ENCODE assay signal across 8 cellular contexts in the genomic region with DNA sequence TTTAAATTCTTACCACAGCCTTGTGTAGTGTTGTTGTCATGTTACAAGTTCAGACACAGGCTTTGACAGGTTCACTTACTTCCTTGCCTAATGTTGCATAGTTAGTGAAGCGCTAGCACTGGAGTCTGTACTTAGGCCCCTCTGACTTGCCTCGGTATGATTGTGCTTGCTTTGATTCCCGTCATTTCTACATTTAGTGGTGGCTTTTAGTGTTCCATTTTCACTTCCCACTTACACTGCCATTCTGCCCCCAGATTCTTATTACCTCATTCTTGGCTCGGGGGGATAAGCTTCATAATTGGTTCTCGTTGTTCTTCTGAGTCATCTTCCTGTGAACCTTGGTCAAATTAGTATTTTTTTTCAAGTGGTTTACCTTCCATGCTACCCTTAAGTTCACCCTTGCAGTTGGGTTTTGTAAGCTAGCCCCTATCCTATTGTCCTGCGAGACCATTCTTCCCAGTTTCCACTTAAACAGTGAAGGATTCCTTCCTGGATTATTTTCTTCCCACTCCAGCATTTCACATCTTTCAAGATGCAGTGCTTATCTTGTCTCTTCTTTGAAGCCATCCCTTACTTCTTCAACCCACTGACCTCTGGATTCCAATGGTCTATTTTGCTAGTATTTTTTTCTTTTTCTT.
DNase-seq lines count a peak whose midpoint lies in the region; ATAC-seq and TF ChIP-seq lines count a peak whose summit lies in the region.

No MANE protein-coding gene starts in this region.

- TF ChIP-seq POLR2A in uterus (IDR thresholded peaks at IDR 0.05): no peak

- H3K27me3 ChIP-seq in GM06990 (replicated peaks; ENCODE audit: control insufficient read depth, insufficient read depth, low read length) (no peaks in the 10 kb centered on the region), uterus (no peaks in the 10 kb centered on the region)

- H3K27ac Mint-ChIP-seq in activated CD8-positive, alpha-beta memory T cell treated with anti-CD3 and anti-CD28 coated beads, Interleukin-2, amount 10 ng/mL, durations not matched to agents 7 days and 5 days: peak overlapping the region; percentile 74

- peak overlapping the region; percentile 48 for H3K4me3 Mint-ChIP-seq in activated CD8-positive, alpha-beta memory T cell treated with anti-CD3 and anti-CD28 coated beads, Interleukin-2, amount 10 ng/mL, durations not matched to agents 7 days and 5 days

- H3K36me3 ChIP-seq in GM06990 (ENCODE audit: control insufficient read depth, insufficient read depth, low read length) (no peaks in the 10 kb centered on the region), uterus (no peaks in the 10 kb centered on the region)

- peaks cover 43% of the 10 kb centered on the region for H3K4me1 Mint-ChIP-seq in activated CD8-positive, alpha-beta memory T cell treated with anti-CD3 and anti-CD28 coated beads, Interleukin-2, amount 10 ng/mL, durations not matched to agents 7 days and 5 days

- no peak for TF ChIP-seq CTCF in GM06990 (IDR thresholded peaks at IDR 0.05; ENCODE audit: insufficient read depth, low read length, poor library complexity, severe bottlenecking)
- no peak for TF ChIP-seq CTCF in uterus (IDR thresholded peaks at IDR 0.05)

- no peak overlapping the region for H3K27ac ChIP-seq in uterus

- H3K27me3 Mint-ChIP-seq in activated CD8-positive, alpha-beta memory T cell treated with anti-CD3 and anti-CD28 coated beads, Interleukin-2, amount 10 ng/mL, durations not matched to agents 7 days and 5 days: no peaks in the 10 kb centered on the region

- no peaks in the 10 kb centered on the region for H3K9me3 Mint-ChIP-seq in activated CD8-positive, alpha-beta memory T cell treated with anti-CD3 and anti-CD28 coated beads, Interleukin-2, amount 10 ng/mL, durations not matched to agents 7 days and 5 days (ENCODE audit: low read depth)

- ATAC-seq in GM19468 (IDR thresholded peaks at IDR 0.05; ENCODE audit: extremely low read depth, unreplicated experiment): peak; percentile 89
- peak; percentile 90 for ATAC-seq in HG03457 (IDR thresholded peaks at IDR 0.05; ENCODE audit: unreplicated experiment)
- peak; percentile 91 for ATAC-seq in activated CD8-positive, alpha-beta memory T cell treated with anti-CD3 and anti-CD28 coated beads, Interleukin-2, amount 10 ng/mL, durations not matched to agents 7 days and 5 days

- CTCF ChIA-PET in activated CD8-positive, alpha-beta memory T cell treated with anti-CD3 and anti-CD28 coated beads, Interleukin-2, amount 10 ng/mL, durations not matched to agents 7 days and 5 days (lab: Charles Lee): interaction anchor here (0.7 to 2.8 kb wide), 7 partner anchors 9 to 138 kb away, joined by 3 to 16 read pairs (median 7); no protein-coding TSS in a partner anchor

- no peak overlapping the region for H3K4me3 ChIP-seq in GM06990 (replicated peaks; ENCODE audit: low read depth, low read length)
- H3K4me3 ChIP-seq in uterus: no peak overlapping the region

- peaks cover 34% of the 10 kb centered on the region for H3K36me3 Mint-ChIP-seq in activated CD8-positive, alpha-beta memory T cell treated with anti-CD3 and anti-CD28 coated beads, Interleukin-2, amount 10 ng/mL, durations not matched to agents 7 days and 5 days

- DNase-seq in GM06990 (ENCODE audit: extremely low read depth, insufficient read length) (peak; percentile 78), lung microvascular endothelial cell (ENCODE audit: low read depth in 2 of 2) (peak; percentile 28 to 79), uterus (no peak), NCI-H1930 (lab: John Stamatoyannopoulos, UW) (no peak), GF-D8 (lab: John Stamatoyannopoulos, UW) (no peak)
- DNase-seq in activated CD8-positive, alpha-beta memory T cell treated with anti-CD3 and anti-CD28 coated beads, Interleukin-2, amount 10 ng/mL, durations not matched to agents 7 days and 5 days: peak; percentile 61

- intact Hi-C loops in uterus (cut with DNase I; ENCODE audit: low total_unique reads): no loop called here

- no peaks in the 10 kb centered on the region for H3K9me3 ChIP-seq in uterus

- H3K4me1 ChIP-seq in uterus: no peaks in the 10 kb centered on the region

Comparison
In these comparisons a context has a peak if more than half of its experiments do, and no peak if none do; other contexts are left out.
1. DNase-seq: peak in GM06990 (single experiment), activated CD8-positive, alpha-beta memory T cell treated with anti-CD3 and anti-CD28 coated beads, Interleukin-2, amount 10 ng/mL, durations not matched to agents 7 days and 5 days (single experiment) and lung microvascular endothelial cell (2 of 2); none in uterus (0 of 2), NCI-H1930 (0 of 2) and GF-D8 (single experiment).
2. Peak in every context shown above with its lines, with median percentiles within 50 percentile points of each other: ATAC-seq.